Comparison of ENCODE assay signal across 17 cellular contexts in the genomic region with DNA sequence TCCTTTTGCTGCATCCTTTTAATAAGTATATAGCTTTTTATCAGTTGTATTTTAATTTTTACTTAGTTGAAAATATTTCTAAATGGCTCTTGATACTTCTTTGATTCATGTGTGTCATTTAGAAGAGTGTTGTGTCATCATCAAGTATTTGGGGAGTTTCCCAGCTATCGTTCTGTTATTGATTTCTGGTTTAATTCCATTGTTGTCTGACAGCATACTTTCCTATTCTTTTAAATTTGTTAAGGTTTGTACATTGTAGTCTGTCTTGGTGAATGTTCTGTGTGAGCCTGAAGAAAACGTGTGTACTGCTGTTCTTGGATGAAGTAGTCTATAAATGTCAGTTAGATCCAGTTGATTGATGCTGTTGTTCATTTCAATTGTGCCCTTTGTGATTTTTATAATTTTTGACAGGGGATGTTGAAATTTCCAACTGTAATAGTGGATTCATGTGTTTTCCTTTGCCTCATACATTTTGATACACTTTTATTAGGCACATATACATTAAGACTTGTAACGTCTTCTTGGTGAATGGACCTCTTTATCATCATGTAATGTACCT. TPM values are rescaled to one million over a fixed set of nuclear protein-coding genes. Genes with fewer than 3 reads are reported as not detected.
DNase-seq lines count a peak whose midpoint lies in the region; ATAC-seq, FAIRE-seq and TF ChIP-seq lines count a peak whose summit lies in the region.
"Had no signal": no experiment of that assay in that cellular context is flagged by ENCODE, and none has a peak within 500 bp of the region (broad histone marks: within the 10 kb centered on the region; RNA-seq: fewer than 3 reads in every experiment).

No MANE protein-coding gene starts in this region.

- no peaks in the 10 kb centered on the region for H3K27me3 Mint-ChIP-seq in stimulated activated naive CD8-positive, alpha-beta T cell treated with anti-CD3 and anti-CD28 coated beads, Interleukin-15, Interleukin-2, amounts not matched to agents 100 ng/mL and 50 ng/mL, for 24 hours
- no peaks in the 10 kb centered on the region for H3K27me3 Mint-ChIP-seq in stimulated activated naive CD8-positive, alpha-beta T cell treated with anti-CD3 and anti-CD28 coated beads, Interleukin-15, amount 100 ng/mL, for 72 hours

- WGBS in IMR-90 (ENCODE audit: extremely low coverage in 2 of 2, insufficient read length in 1 of 2), 2 experiments, result 57% methylated on average over 2 of the region's 3 CpGs; no CpG with 5 or more reads in 1 of the 2 experiments

- peaks cover 20% of the 10 kb centered on the region for H3K4me1 Mint-ChIP-seq in stimulated activated naive CD8-positive, alpha-beta T cell treated with anti-CD3 and anti-CD28 coated beads, Interleukin-15, Interleukin-2, amounts not matched to agents 100 ng/mL and 50 ng/mL, for 24 hours (ENCODE audit: low read depth)
- H3K4me1 Mint-ChIP-seq in stimulated activated naive CD8-positive, alpha-beta T cell treated with anti-CD3 and anti-CD28 coated beads, Interleukin-15, amount 100 ng/mL, for 72 hours, result peaks cover 15% of the 10 kb centered on the region

- peak overlapping the region; percentile 6 for H3K27ac Mint-ChIP-seq in stimulated activated naive CD8-positive, alpha-beta T cell treated with anti-CD3 and anti-CD28 coated beads, Interleukin-15, Interleukin-2, amounts not matched to agents 100 ng/mL and 50 ng/mL, for 24 hours
- peak overlapping the region in 1 of 2 donors; percentile 86 for H3K27ac Mint-ChIP-seq in stimulated activated naive CD8-positive, alpha-beta T cell treated with anti-CD3 and anti-CD28 coated beads, Interleukin-15, amount 100 ng/mL, for 72 hours
- H3K27ac Mint-ChIP-seq: CD8-positive, alpha-beta T cell had no signal

- intact Hi-C loops in IMR-90 (cut with micrococcal nuclease), result no loop called here

- H4K91ac ChIP-seq in IMR-90 (ENCODE audit: insufficient read depth, low read depth, low read length), result no peak overlapping the region

- no peaks in the 10 kb centered on the region for H4K20me1 ChIP-seq in IMR-90 (ENCODE audit: insufficient read depth, low read length)
- no peaks in the 10 kb centered on the region for H4K20me1 ChIP-seq in keratinocyte (ENCODE audit: control insufficient read depth, extremely low read depth, insufficient read depth, low read length)
- H4K20me1 ChIP-seq: BLaER1 had no signal

- peaks cover 8% of the 10 kb centered on the region for H3K79me2 ChIP-seq in keratinocyte (ENCODE audit: control insufficient read depth, insufficient read depth, low read length)

- no peak overlapping the region for H3K56ac ChIP-seq in IMR-90 (ENCODE audit: extremely low read depth, insufficient read depth, low read length)

- H3K23ac ChIP-seq in IMR-90 (ENCODE audit: low read depth, low read length), result no peak overlapping the region

- H4K5ac ChIP-seq in IMR-90 (ENCODE audit: low read depth, low read length), result no peak overlapping the region

- no peaks in the 10 kb centered on the region for H3K9me1 ChIP-seq in IMR-90 (ENCODE audit: insufficient read depth, low read length)
- no peaks in the 10 kb centered on the region for H3K9me1 ChIP-seq in keratinocyte (ENCODE audit: control insufficient read depth, extremely low read depth, insufficient read depth, low read length)

- TF ChIP-seq CTCF in IMR-90 (conservative IDR thresholded peaks at IDR 0.05; ENCODE audit: low read depth, low read length) (no peak), keratinocyte (optimal IDR thresholded peaks at IDR 0.05 in 1 of 3, IDR thresholded peaks at IDR 0.05 in 1 of 3, conservative IDR thresholded peaks at IDR 0.05 in 1 of 3; ENCODE audit: extremely low read depth in 1 of 3, insufficient read depth in 2 of 3, low read length in 3 of 3) (no peak)

- in situ Hi-C loops in IMR-90 (cut with MboI; ENCODE audit: low sequenced_read_pairs), result no loop called here

- no peaks in the 10 kb centered on the region for H3K27me3 ChIP-seq in IMR-90 (ENCODE audit: control insufficient read depth, insufficient read depth, low read length)
- no peaks in the 10 kb centered on the region for H3K27me3 ChIP-seq in keratinocyte (ENCODE audit: control insufficient read depth, extremely low read depth, insufficient read depth, low read length)
- H3K27me3 ChIP-seq: BLaER1 had no signal

- H3K4me3 Mint-ChIP-seq in stimulated activated naive CD8-positive, alpha-beta T cell treated with anti-CD3 and anti-CD28 coated beads, Interleukin-15, Interleukin-2, amounts not matched to agents 100 ng/mL and 50 ng/mL, for 24 hours, result no peak overlapping the region
- H3K4me3 Mint-ChIP-seq in stimulated activated naive CD8-positive, alpha-beta T cell treated with anti-CD3 and anti-CD28 coated beads, Interleukin-15, amount 100 ng/mL, for 72 hours, result peak overlapping the region in 1 of 2 donors; percentile 33
- H3K4me3 Mint-ChIP-seq: CD8-positive, alpha-beta T cell had no signal

- no peak overlapping the region for H3K18ac ChIP-seq in IMR-90 (ENCODE audit: low read depth, low read length)

- CTCF ChIA-PET in IMR-90 (lab: Yijun Ruan, JAX), result no interaction called here

- H3K9ac ChIP-seq in IMR-90 (ENCODE audit: low read depth, low read length) (no peak overlapping the region), keratinocyte (ENCODE audit: control insufficient read depth, extremely low read depth, insufficient read depth, low read length) (no peak overlapping the region)
- H3K9ac ChIP-seq: BLaER1 had no signal

- H2BK5ac ChIP-seq in IMR-90 (ENCODE audit: low read depth, low read length, poor library complexity, severe bottlenecking), result peak overlapping the region; percentile 2

- H3K9me3 ChIP-seq in IMR-90 (ENCODE audit: control insufficient read depth, insufficient read depth, low read length) (no peaks in the 10 kb centered on the region), keratinocyte (ENCODE audit: control insufficient read depth, low read depth, low read length) (no peaks in the 10 kb centered on the region)

- H3K36me3 ChIP-seq in IMR-90 (ENCODE audit: control insufficient read depth, insufficient read depth, low read length) (peaks cover 7% of the 10 kb centered on the region; the same call in 1 of the 2 replicates), keratinocyte (ENCODE audit: control insufficient read depth in 2 of 2, extremely low read depth in 1 of 2, insufficient read depth in 2 of 2, low read length in 2 of 2) (no peaks in the 10 kb centered on the region)

- H3K4ac ChIP-seq in IMR-90 (ENCODE audit: low read depth, low read length), result no peak overlapping the region

- peaks cover 58% of the 10 kb centered on the region for H3K36me3 Mint-ChIP-seq in stimulated activated naive CD8-positive, alpha-beta T cell treated with anti-CD3 and anti-CD28 coated beads, Interleukin-15, Interleukin-2, amounts not matched to agents 100 ng/mL and 50 ng/mL, for 24 hours (ENCODE audit: low read depth)

- no peak for DNase-seq in stimulated activated naive CD8-positive, alpha-beta T cell treated with anti-CD3 and anti-CD28 coated beads, Interleukin-15, amount 100 ng/mL, for 72 hours
- DNase-seq in IMR-90 (no peak), keratinocyte (ENCODE audit: low read depth, low spot score) (no peak), AG08396 (ENCODE audit: low spot score) (no peak), NOMO-1 treated with DMSO at 0.1 percent for 48 hours (lab: John Stamatoyannopoulos, UW; ENCODE audit: unreplicated experiment) (no peak), NCI-H1436 (lab: John Stamatoyannopoulos, UW) (no peak)
- DNase-seq: CD8-positive, alpha-beta T cell; DMS79 treated with DMSO at 0.1 percent for 48 hours; HCEC 1CT; NCI-H187 treated with DMSO at 0.1 percent for 48 hours; NCI-H2171; NCI-H446; NCI-H69; OCI-M1; SHP77 treated with DMSO at 0.1 percent for 48 hours had no signal

- peaks cover 3% of the 10 kb centered on the region for H3K4me1 ChIP-seq in IMR-90 (ENCODE audit: control insufficient read depth, insufficient read depth, low read length)
- H3K4me1 ChIP-seq in keratinocyte (ENCODE audit: control insufficient read depth, extremely low read depth, insufficient read depth, low read length), result peaks cover 3% of the 10 kb centered on the region

- H3K9me3 Mint-ChIP-seq in stimulated activated naive CD8-positive, alpha-beta T cell treated with anti-CD3 and anti-CD28 coated beads, Interleukin-15, Interleukin-2, amounts not matched to agents 100 ng/mL and 50 ng/mL, for 24 hours, result peaks cover 8% of the 10 kb centered on the region
- H3K9me3 Mint-ChIP-seq in stimulated activated naive CD8-positive, alpha-beta T cell treated with anti-CD3 and anti-CD28 coated beads, Interleukin-15, amount 100 ng/mL, for 72 hours, result peaks cover 0 to 4% of the 10 kb centered on the region in 2 donors

- FAIRE-seq in keratinocyte (lab: Jason Lieb, UNC), result no peak

- H3K79me1 ChIP-seq in IMR-90 (ENCODE audit: low read depth in 1 of 2, low read length in 2 of 2), result peaks cover 13 to 22% of the 10 kb centered on the region in 2 experiments

- H2BK15ac ChIP-seq in IMR-90 (ENCODE audit: low read depth, low read length), result no peak overlapping the region

- no peak for TF ChIP-seq RAD21 in IMR-90 (IDR thresholded peaks at IDR 0.05; ENCODE audit: low read length)

- H2BK20ac ChIP-seq in IMR-90 (ENCODE audit: low read depth, low read length), result no peak overlapping the region

- no TSS peak for BruUV-seq in IMR-90 (replicated peaks; lab: Mats Ljungman, UMichigan)

- dilution Hi-C loops in IMR-90 (cut with HindIII; ENCODE audit: low sequenced_read_pairs, unreplicated experiment), result no loop called here
- dilution Hi-C loops in keratinocyte (cut with MboI; ENCODE audit: extremely low pct_ligation_motif_present, low sequenced_read_pairs), result no loop called here

- H3K4me2 ChIP-seq in IMR-90 (ENCODE audit: low read depth, low read length) (no peak overlapping the region), keratinocyte (ENCODE audit: control insufficient read depth, extremely low read depth, insufficient read depth, low read depth, low read length) (peak overlapping the region; percentile 16)
- H3K4me2 ChIP-seq: BLaER1 had no signal

- H3K27ac ChIP-seq in IMR-90 (ENCODE audit: insufficient read depth, low read length), result no peak overlapping the region
- no peak overlapping the region for H3K27ac ChIP-seq in keratinocyte (ENCODE audit: control insufficient read depth, insufficient read depth, low read length)
- H3K27ac ChIP-seq: BLaER1 had no signal

- no peak overlapping the region for H2BK120ac ChIP-seq in IMR-90 (ENCODE audit: low read depth, low read length)

- no peak for TF ChIP-seq POLR2A in IMR-90 (IDR thresholded peaks at IDR 0.05; ENCODE audit: low read depth, low read length)

- H4K8ac ChIP-seq in IMR-90 (ENCODE audit: low read depth in 2 of 2, low read length in 2 of 2), result no peak overlapping the region

- POLR2A ChIA-PET in IMR-90 (lab: Charles Lee; ENCODE audit: unreplicated experiment), result no interaction called here

- H2AK5ac ChIP-seq in IMR-90 (ENCODE audit: low read depth, low read length), result no peak overlapping the region

- H3K14ac ChIP-seq in IMR-90 (replicated peaks; ENCODE audit: low read depth, low read length), result no peak overlapping the region

- no peak overlapping the region for H2AFZ ChIP-seq in IMR-90 (replicated peaks; ENCODE audit: low read length, poor library complexity)
- H2AFZ ChIP-seq in keratinocyte (ENCODE audit: control insufficient read depth, low read length), result no peak overlapping the region

- ATAC-seq in stimulated activated naive CD8-positive, alpha-beta T cell treated with anti-CD3 and anti-CD28 coated beads, Interleukin-15, amount 100 ng/mL, for 72 hours, result no peak
- ATAC-seq in IMR-90 (ENCODE audit: low read depth), result no peak
- ATAC-seq: CD8-positive, alpha-beta T cell had no signal

- H3K4me3 ChIP-seq in IMR-90 (ENCODE audit: insufficient read depth, low read depth, low read length) (no peak overlapping the region), keratinocyte (ENCODE audit: control insufficient read depth in 2 of 3, extremely low read depth in 1 of 3, insufficient read depth in 2 of 3, low read depth in 1 of 3, low read length in 3 of 3) (no peak overlapping the region)
- H3K4me3 ChIP-seq: BLaER1 had no signal

- H2AK9ac ChIP-seq in IMR-90 (replicated peaks; ENCODE audit: low read depth, low read length, poor library complexity), result no peak overlapping the region

RNA-seq across cellular contexts. Expression of a gene that starts 24.8 kb away (rescaled TPM):
- total RNA-seq in IMR-90 (2012; rRNA removed), result 43.3 and 46.8 TPM in 2 replicates
- 24.2 and 25.2 TPM in 2 replicates for polyA plus RNA-seq in IMR-90 (2012; rRNA removed)
- 15.6 and 16.9 TPM in 2 replicates for polyA plus RNA-seq in IMR-90 (2012; cell fraction: cytosol; rRNA removed)
- 15.2 and 27.1 TPM in 2 replicates for polyA plus RNA-seq in IMR-90 (2012; cell fraction: nucleus; rRNA removed; ENCODE audit: low replicate concordance)
- 49.3 to 67.8 TPM (median 61.6 TPM) in 3 replicates for polyA plus RNA-seq in keratinocyte
- polyA plus RNA-seq in keratinocyte (2011; ENCODE audit: low read depth), result 54.2 TPM
- polyA plus RNA-seq in keratinocyte (2011; cell fraction: cytosol; rRNA removed), result 58.2 and 59.8 TPM in 2 replicates
- 49.4 and 57.7 TPM in 2 replicates for polyA plus RNA-seq in keratinocyte (2011; cell fraction: nucleus; rRNA removed)
- 30.3 and 46.8 TPM in 2 replicates for polyA plus RNA-seq in keratinocyte (2012; ENCODE audit: low replicate concordance)
- 15.0 to 60.4 TPM (median 41.3 TPM) in 3 replicates for polyA minus RNA-seq in keratinocyte
- 27.2 TPM for polyA minus RNA-seq in keratinocyte (2011; cell fraction: cytosol; rRNA and poly(A)+ RNA removed)
- polyA minus RNA-seq in keratinocyte (2011; cell fraction: nucleus; rRNA and poly(A)+ RNA removed), result 24.2 and 55.2 TPM in 2 replicates

RNA-seq across cellular contexts. Expression of a gene that starts 25.6 kb away (rescaled TPM):
- 151 and 196 TPM in 2 replicates for total RNA-seq in IMR-90 (2012; rRNA removed)
- 65.8 and 66.0 TPM in 2 replicates for polyA plus RNA-seq in IMR-90 (2012; rRNA removed)
- polyA plus RNA-seq in IMR-90 (2012; cell fraction: cytosol; rRNA removed), result 21.7 and 28.1 TPM in 2 replicates
- polyA plus RNA-seq in IMR-90 (2012; cell fraction: nucleus; rRNA removed; ENCODE audit: low replicate concordance), result 39.6 and 175 TPM in 2 replicates
- 30.6 to 40.5 TPM (median 36.5 TPM) in 3 replicates for polyA plus RNA-seq in keratinocyte
- 22.1 TPM for polyA plus RNA-seq in keratinocyte (2011; ENCODE audit: low read depth)
- 16.1 and 25.7 TPM in 2 replicates for polyA plus RNA-seq in keratinocyte (2011; cell fraction: cytosol; rRNA removed)
- 59.3 and 61.2 TPM in 2 replicates for polyA plus RNA-seq in keratinocyte (2011; cell fraction: nucleus; rRNA removed)
- 8.9 and 29.2 TPM in 2 replicates for polyA plus RNA-seq in keratinocyte (2012; ENCODE audit: low replicate concordance)
- 26.7 to 59.4 TPM (median 32.0 TPM) in 3 replicates for polyA minus RNA-seq in keratinocyte
- 41.6 TPM for polyA minus RNA-seq in keratinocyte (2011; cell fraction: cytosol; rRNA and poly(A)+ RNA removed)
- 69.0 and 109 TPM in 2 replicates for polyA minus RNA-seq in keratinocyte (2011; cell fraction: nucleus; rRNA and poly(A)+ RNA removed)
